8 cellular contexts compared by ENCODE assay signal in genomic region chr15:41603941-41604660, GRCh38. TPM values are rescaled to one million over a fixed set of nuclear protein-coding genes. Genes with fewer than 3 reads are reported as not detected.
DNase-seq lines count a peak whose midpoint lies in the region; ATAC-seq, FAIRE-seq and TF ChIP-seq lines count a peak whose summit lies in the region.

No MANE protein-coding gene starts in this region.

- H3K4me1 ChIP-seq in HCT116 (ENCODE audit: control insufficient read depth in 1 of 2, insufficient read depth in 2 of 2, low read length in 2 of 2) (peaks cover 4 to 32% of the 10 kb centered on the region in 2 experiments; a peak in 3 of 4 replicates), endothelial cell of umbilical vein (ENCODE audit: control insufficient read depth, extremely low read depth, insufficient read depth, low read length) (peaks cover 7% of the 10 kb centered on the region)

- H3K4me3 ChIP-seq in HCT116 (replicated peaks in 1 of 2; ENCODE audit: low read depth in 1 of 2, low read length in 2 of 2): peak overlapping the region; percentile 33 to 44
- peak overlapping the region in 1 of 3 experiments; percentile 15 for H3K4me3 ChIP-seq in endothelial cell of umbilical vein (replicated peaks in 1 of 3; ENCODE audit: insufficient read depth in 1 of 3, low read depth in 1 of 3, low read length in 3 of 3)

- TSS peak; percentile 48 for BruUV-seq in HCT116 (replicated peaks; lab: Mats Ljungman, UMichigan)
- no TSS peak for BruUV-seq in endothelial cell of umbilical vein (replicated peaks; lab: Mats Ljungman, UMichigan)

- no peaks in the 10 kb centered on the region for H3K9me3 ChIP-seq in HCT116 (ENCODE audit: control insufficient read depth in 1 of 2, insufficient read depth in 1 of 2, low read depth in 1 of 2, low read length in 2 of 2)
- no peaks in the 10 kb centered on the region for H3K9me3 ChIP-seq in endothelial cell of umbilical vein (replicated peaks; ENCODE audit: control insufficient read depth, insufficient read depth, low read length)

- H2AFZ ChIP-seq in HCT116 (ENCODE audit: low read depth, low read length, poor library complexity, severe bottlenecking) (peak overlapping the region; percentile 89), endothelial cell of umbilical vein (ENCODE audit: low read depth, low read length) (peak overlapping the region; percentile 62)

- RAD21 ChIA-PET in HCT116 (lab: Charles Lee; ENCODE audit: low non-redundant PET in 1 of 2, low total read pairs in 2 of 2, uncharacterized antibody in 2 of 2, unreplicated experiment in 2 of 2): interaction anchor here (0.7 to 1.6 kb wide), 7 partner anchors 49 to 208 kb away, joined by 3 to 6 read pairs (median 4); partner anchors contain the start of genes MAPKBP1 (in 1 of the 2) and MGA (in 1 of the 2)

- H3K79me2 ChIP-seq in HCT116 (ENCODE audit: insufficient read depth, low read length) (no peaks in the 10 kb centered on the region), endothelial cell of umbilical vein (ENCODE audit: control insufficient read depth, insufficient read depth, low read length) (no peaks in the 10 kb centered on the region)

- intact Hi-C loops in HCT116 (cut with micrococcal nuclease): loop anchor here (1.0 to 10.0 kb wide), 2 partner anchors 207 to 301 kb away; no protein-coding TSS in a partner anchor
- intact Hi-C loops in endothelial cell of umbilical vein (cut with micrococcal nuclease): loop anchor here (1.0 to 10.0 kb wide), 4 partner anchors 91 to 207 kb away; partner anchors contain the start of gene MAPKBP1

- peak; percentile 75 for TF ChIP-seq RAD21 in HCT116 (IDR thresholded peaks at IDR 0.05; ENCODE audit: low read depth)

- peak; percentile 76 to 90 (median 83) for TF ChIP-seq CTCF in HCT116 (IDR thresholded peaks at IDR 0.05 in 2 of 3, conservative IDR thresholded peaks at IDR 0.05 in 1 of 3; ENCODE audit: borderline replicate concordance in 1 of 3, insufficient read depth in 1 of 3, low read depth in 2 of 3, low read length in 2 of 3)
- TF ChIP-seq CTCF in endothelial cell of umbilical vein (IDR thresholded peaks at IDR 0.05; ENCODE audit: extremely low read depth in 1 of 2, insufficient read depth in 1 of 2, low read depth in 1 of 2, low read length in 2 of 2): peak; percentile 76 to 80

- FAIRE-seq in endothelial cell of umbilical vein (lab: Jason Lieb, UNC): peak; percentile 70

- dilution Hi-C loops in endothelial cell of umbilical vein (cut with MboI; ENCODE audit: extremely low pct_ligation_motif_present, low sequenced_read_pairs): no loop called here

- ATAC-seq in HCT116: peak; percentile 97

- H3K9me2 ChIP-seq in HCT116 (ENCODE audit: insufficient read depth): no peaks in the 10 kb centered on the region

- no peaks in the 10 kb centered on the region for H3K27me3 ChIP-seq in HCT116 (ENCODE audit: insufficient read depth, low read length)
- peaks cover 3 to 9% of the 10 kb centered on the region in 2 experiments for H3K27me3 ChIP-seq in endothelial cell of umbilical vein (ENCODE audit: control insufficient read depth in 2 of 2, insufficient read depth in 2 of 2, low read length in 2 of 2)

- POLR2A ChIA-PET in HCT116 (lab: Charles Lee) (interaction anchor here (1.1 to 2.1 kb wide), 3 partner anchors 10 to 207 kb away, joined by 3 to 7 read pairs (median 5); no protein-coding TSS in a partner anchor), endothelial cell of umbilical vein (lab: Charles Lee) (interaction anchor here (0.7 kb wide), 1 partner anchor 60 kb away, joined by 4 read pairs; the partner anchor contains the start of gene RPAP1)

- no peaks in the 10 kb centered on the region for H3K36me3 ChIP-seq in HCT116 (ENCODE audit: control insufficient read depth in 1 of 2, insufficient read depth in 2 of 2, low read length in 2 of 2)
- H3K36me3 ChIP-seq in endothelial cell of umbilical vein (ENCODE audit: control insufficient read depth in 2 of 2, extremely low read depth in 1 of 2, insufficient read depth in 2 of 2, low read length in 2 of 2): no peaks in the 10 kb centered on the region

- H3K27ac ChIP-seq in HCT116 (ENCODE audit: low read depth, low read length) (no peak overlapping the region), endothelial cell of umbilical vein (ENCODE audit: insufficient read depth, low read depth, low read length) (no peak overlapping the region)

- H4K20me1 ChIP-seq in HCT116 (ENCODE audit: insufficient read depth) (no peaks in the 10 kb centered on the region), endothelial cell of umbilical vein (replicated peaks; ENCODE audit: control insufficient read depth, extremely low read depth, insufficient read depth, low read length) (no peaks in the 10 kb centered on the region)

- no peaks in the 10 kb centered on the region for H3K9me1 ChIP-seq in endothelial cell of umbilical vein (replicated peaks; ENCODE audit: control insufficient read depth, extremely low read depth, insufficient read depth, low read length)

- CTCF ChIA-PET in HCT116 (lab: Charles Lee) (interaction anchor here (0.6 to 2.7 kb wide), 20 partner anchors 8 to 300 kb away, joined by 3 to 28 read pairs (median 6); partner anchors contain the start of gene MAPKBP1), endothelial cell of umbilical vein (lab: Charles Lee) (interaction anchor here (0.6 to 2.6 kb wide), 62 partner anchors 10 to 480 kb away, joined by 3 to 40 read pairs (median 4); partner anchors contain the start of genes MAPKBP1, MGA and RPAP1)

- H3K9ac ChIP-seq in HCT116 (ENCODE audit: low read length): no peak overlapping the region
- no peak overlapping the region for H3K9ac ChIP-seq in endothelial cell of umbilical vein (replicated peaks; ENCODE audit: extremely low read depth, insufficient read depth, low read length)

- DNase-seq in C1 segment of cervical spinal cord (lab: John Stamatoyannopoulos, UW) (peak in 12 of 14 donors; percentile 12 to 86 (median 40)), HCT116 (ENCODE audit: low read depth, low spot score) (peak; percentile 70), NOMO-1 (lab: John Stamatoyannopoulos, UW; ENCODE audit: unreplicated experiment in 2 of 2) (peak; percentile 63 to 72), endothelial cell of umbilical vein (ENCODE audit: low read depth, low spot score) (peak; percentile 74), middle frontal gyrus (ENCODE audit: extremely low spot score, low spot score) (peak; percentile 52), NCI-H1048 (lab: John Stamatoyannopoulos, UW) (no peak)
- DNase-seq in activated CD8-positive, alpha-beta memory T cell treated with anti-CD3 and anti-CD28 coated beads, Interleukin-2, amount 50 U/mL, for 1 hour (ENCODE audit: extremely low read depth): peak; percentile 21
- DNase-seq in stimulated activated CD8-positive, alpha-beta memory T cell treated with anti-CD3 and anti-CD28 coated beads, Interleukin-7, amount 100 ng/mL, for 4 hours (ENCODE audit: low read depth in 2 of 2): peak; percentile 17 to 31

- TF ChIP-seq POLR2A in HCT116 (IDR thresholded peaks at IDR 0.05; ENCODE audit: borderline replicate concordance, extremely low read depth, insufficient read depth, insufficient read length) (no peak), endothelial cell of umbilical vein (IDR thresholded peaks at IDR 0.05; ENCODE audit: low read depth, low read length) (no peak)

- peak overlapping the region; percentile 68 for H3K4me2 ChIP-seq in HCT116 (ENCODE audit: low read length)
- H3K4me2 ChIP-seq in endothelial cell of umbilical vein (ENCODE audit: insufficient read depth, low read length): peak overlapping the region; percentile 84

TF ChIP-seq in HCT116, 20 proteins besides CTCF, POLR2A, EP300 and RAD21 (continues in another document):
- no peak for TF ChIP-seq SRF (IDR thresholded peaks at IDR 0.05; ENCODE audit: low read depth)
- peak; percentile 77; the same call in 1 of the 2 replicates for TF ChIP-seq CBX3 (IDR thresholded peaks at IDR 0.05; ENCODE audit: low read depth)
- TF ChIP-seq EGR1 (IDR thresholded peaks at IDR 0.05; ENCODE audit: low read depth): 0 out of 2 replicates have a peak, but pooled peaks have one; percentile 10
- no peak for TF ChIP-seq ZFX (IDR thresholded peaks at IDR 0.05)
- TF ChIP-seq EZH2phosphoT487 (IDR thresholded peaks at IDR 0.05; ENCODE audit: borderline replicate concordance): no peak

TF ChIP-seq in endothelial cell of umbilical vein, 7 proteins besides CTCF, POLR2A, EP300 and RAD21 (continues in another document):
- TF ChIP-seq FOS (IDR thresholded peaks at IDR 0.05; ENCODE audit: borderline replicate concordance, insufficient read depth, low read length) (no peak), EZH2 (IDR thresholded peaks at IDR 0.05; ENCODE audit: borderline replicate concordance, low read depth, low read length, severe bottlenecking) (no peak), POLR2AphosphoS5 (IDR thresholded peaks at IDR 0.05; ENCODE audit: insufficient read depth, low read depth, low read length) (no peak), JUN (IDR thresholded peaks at IDR 0.05; ENCODE audit: borderline replicate concordance, insufficient read depth, insufficient read length, low read depth) (no peak), MYC (IDR thresholded peaks at IDR 0.05; ENCODE audit: low read depth, low read length) (no peak), GATA2 (IDR thresholded peaks at IDR 0.05; ENCODE audit: insufficient read depth, insufficient read length, low read depth, low read length) (no peak)

RNA-seq across cellular contexts. Expression of gene TYRO3, which starts 45.1 kb away (rescaled TPM):
- 34.6 TPM for total RNA-seq in HCT116 (2021; ENCODE audit: unreplicated experiment)
- polyA plus RNA-seq in HCT116 (2012): 30.0 and 31.6 TPM in 2 replicates
- 14.5 and 18.8 TPM in 2 replicates for total RNA-seq in endothelial cell of umbilical vein
- 13.3 and 14.1 TPM in 2 replicates for polyA plus RNA-seq in endothelial cell of umbilical vein
- 13.9 and 15.2 TPM in 2 replicates for polyA plus RNA-seq in endothelial cell of umbilical vein (2011; cell fraction: cytosol; rRNA removed)
- 12.1 and 18.0 TPM in 2 replicates for polyA plus RNA-seq in endothelial cell of umbilical vein (2011; cell fraction: nucleus; rRNA removed)
- polyA plus RNA-seq in endothelial cell of umbilical vein (2012): 14.3 and 21.4 TPM in 2 replicates
- 32.8 and 39.4 TPM in 2 replicates for polyA minus RNA-seq in endothelial cell of umbilical vein
- polyA minus RNA-seq in endothelial cell of umbilical vein (2011; cell fraction: cytosol; rRNA and poly(A)+ RNA removed): 62.3 TPM
- polyA minus RNA-seq in endothelial cell of umbilical vein (2011; cell fraction: nucleus; rRNA and poly(A)+ RNA removed): 5.9 and 9.5 TPM in 2 replicates

RNA-seq across cellular contexts. Expression of gene MGA, which starts 56.1 kb away (rescaled TPM):
- total RNA-seq in HCT116 (2021; ENCODE audit: unreplicated experiment): 28.9 TPM
- polyA plus RNA-seq in HCT116 (2012): 4.5 and 5.1 TPM in 2 replicates
- 34.0 and 36.5 TPM in 2 replicates for total RNA-seq in endothelial cell of umbilical vein
- 3.6 and 4.1 TPM in 2 replicates for polyA plus RNA-seq in endothelial cell of umbilical vein
- 3.2 and 3.5 TPM in 2 replicates for polyA plus RNA-seq in endothelial cell of umbilical vein (2011; cell fraction: cytosol; rRNA removed)
- 16.1 and 18.4 TPM in 2 replicates for polyA plus RNA-seq in endothelial cell of umbilical vein (2011; cell fraction: nucleus; rRNA removed)
- polyA plus RNA-seq in endothelial cell of umbilical vein (2012): 8.9 and 10.3 TPM in 2 replicates
- 42.3 and 47.5 TPM in 2 replicates for polyA minus RNA-seq in endothelial cell of umbilical vein
- polyA minus RNA-seq in endothelial cell of umbilical vein (2011; cell fraction: cytosol; rRNA and poly(A)+ RNA removed): 56.9 TPM
- polyA minus RNA-seq in endothelial cell of umbilical vein (2011; cell fraction: nucleus; rRNA and poly(A)+ RNA removed): 61.3 and 88.2 TPM in 2 replicates
